Comparison of ENCODE assay signal across 14 cellular contexts in the genomic region with DNA sequence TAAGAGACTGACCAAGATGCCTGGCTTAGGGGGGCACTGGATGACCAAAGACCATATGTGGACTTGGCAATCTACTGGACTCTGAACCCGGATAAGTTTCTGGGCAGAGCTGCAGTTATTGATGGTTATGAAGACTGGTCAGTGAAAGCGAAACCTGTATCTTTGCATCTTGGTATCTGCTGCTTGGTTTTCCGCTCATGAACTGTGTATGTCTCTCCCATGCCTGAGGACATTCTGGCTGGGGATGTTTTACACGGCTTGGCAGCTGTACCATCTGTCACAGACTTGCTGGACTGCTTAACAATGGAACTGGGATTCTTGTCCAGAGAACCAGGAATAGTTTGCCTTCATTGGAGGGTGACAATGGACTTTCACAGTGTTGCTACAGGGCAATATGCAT.
"Had no signal": no experiment of that assay in that cellular context is flagged by ENCODE, and none has a peak within 500 bp of the region (broad histone marks: within the 10 kb centered on the region; RNA-seq: fewer than 3 reads in every experiment).

No MANE protein-coding gene starts in this region.

- H3K4me3 Mint-ChIP-seq: activated CD4-positive, alpha-beta memory T cell treated with anti-CD3 and anti-CD28 coated beads for 36 hours; activated CD4-positive, alpha-beta T cell treated with anti-CD3 and anti-CD28 coated beads for 36 hours; activated naive CD8-positive, alpha-beta T cell; activated T-helper 1 cell treated with anti-CD3 and anti-CD28 coated beads, Interleukin-12 subunit alpha, Interleukin-12 subunit beta, Interleukin-2, Interleukin-4 antibody, amounts not matched to agents 30 ng/mL and 10 ng/mL and 1 ng/mL, durations not matched to agents 14 hours and 24 hours and 36 hours; nephron had no signal

- H3K27me3 Mint-ChIP-seq: activated CD4-positive, alpha-beta memory T cell treated with anti-CD3 and anti-CD28 coated beads for 36 hours; activated CD4-positive, alpha-beta T cell treated with anti-CD3 and anti-CD28 coated beads for 36 hours; activated naive CD8-positive, alpha-beta T cell had no signal

- ATAC-seq: activated CD4-positive, alpha-beta T cell treated with anti-CD3 and anti-CD28 coated beads for 36 hours; stimulated activated naive CD8-positive, alpha-beta T cell treated with anti-CD3 and anti-CD28 coated beads, Interleukin-15, Interleukin-2, amounts not matched to agents 100 U/mL and 50 U/mL, for 24 hours had no signal

- H3K4me1 ChIP-seq: esophagus muscularis mucosa, lower lobe of right lung, tibial artery had no signal

- H3K4me3 ChIP-seq: esophagus muscularis mucosa, lower lobe of right lung, tibial artery had no signal

- H3K27ac Mint-ChIP-seq: activated CD4-positive, alpha-beta memory T cell treated with anti-CD3 and anti-CD28 coated beads for 36 hours; activated CD4-positive, alpha-beta T cell treated with anti-CD3 and anti-CD28 coated beads for 36 hours; activated naive CD8-positive, alpha-beta T cell; activated T-helper 1 cell treated with anti-CD3 and anti-CD28 coated beads, Interleukin-12 subunit alpha, Interleukin-12 subunit beta, Interleukin-2, Interleukin-4 antibody, amounts not matched to agents 30 ng/mL and 10 ng/mL and 1 ng/mL, durations not matched to agents 14 hours and 24 hours and 36 hours; nephron had no signal

- H3K9me3 Mint-ChIP-seq: activated T-helper 1 cell treated with anti-CD3 and anti-CD28 coated beads, Interleukin-12 subunit alpha, Interleukin-12 subunit beta, Interleukin-2, Interleukin-4 antibody, amounts not matched to agents 30 ng/mL and 10 ng/mL and 1 ng/mL, durations not matched to agents 14 hours and 24 hours and 36 hours had no signal

- H3K27me3 ChIP-seq: esophagus muscularis mucosa, tibial artery had no signal

- H3K36me3 ChIP-seq: esophagus muscularis mucosa, lower lobe of right lung, tibial artery had no signal

- H3K9me3 ChIP-seq: lower lobe of right lung, tibial artery had no signal

- H3K36me3 Mint-ChIP-seq: activated CD4-positive, alpha-beta memory T cell treated with anti-CD3 and anti-CD28 coated beads for 36 hours had no signal

- H3K4me1 Mint-ChIP-seq: activated CD4-positive, alpha-beta T cell treated with anti-CD3 and anti-CD28 coated beads for 36 hours; nephron had no signal

- DNase-seq: activated CD4-positive, alpha-beta memory T cell treated with anti-CD3 and anti-CD28 coated beads for 36 hours; activated CD4-positive, alpha-beta T cell treated with anti-CD3 and anti-CD28 coated beads for 36 hours; activated gamma-delta T cell treated with Interleukin-2 at 50 U/mL for 16 hours; activated T-cell treated with anti-CD3 and anti-CD28 coated beads for 4 hours; effector CD8-positive, alpha-beta T cell; lower lobe of right lung; nucleus accumbens; stimulated activated naive CD8-positive, alpha-beta T cell treated with anti-CD3 and anti-CD28 coated beads, Interleukin-15, Interleukin-2, amounts not matched to agents 100 U/mL and 50 U/mL, for 24 hours; substantia nigra; tibial artery had no signal
